In genomic region chr15:74174216-74174965, GRCh38 we compare ENCODE assay signal across 12 cellular contexts. TPM values are rescaled to one million over a fixed set of nuclear protein-coding genes. Genes with fewer than 3 reads are reported as not detected.
A peak's percentile ranks its signal among the peaks of the same experiment; 100 is the strongest.
DNase-seq lines count a peak whose midpoint lies in the region; ATAC-seq and TF ChIP-seq lines count a peak whose summit lies in the region.
"Had no signal": no experiment of that assay in that cellular context is flagged by ENCODE, and none has a peak within 500 bp of the region (broad histone marks: within the 10 kb centered on the region; RNA-seq: fewer than 3 reads in every experiment).

No MANE protein-coding gene starts in this region.

- H3K9me3 ChIP-seq in H9 (ENCODE audit: control insufficient read depth, low read depth, low read length) = no peaks in the 10 kb centered on the region
- no peaks in the 10 kb centered on the region for H3K9me3 ChIP-seq in duodenal mucosa (ENCODE audit: control insufficient read depth in 1 of 2, low read length in 2 of 2)
- no peaks in the 10 kb centered on the region for H3K9me3 ChIP-seq in mesenchymal stem cell (ENCODE audit: control insufficient read depth, low read length)

- H3K36me3 ChIP-seq in duodenal mucosa (ENCODE audit: control insufficient read depth in 1 of 2, insufficient read depth in 2 of 2, low read length in 2 of 2) (no peaks in the 10 kb centered on the region), mesenchymal stem cell (ENCODE audit: control insufficient read depth in 1 of 2, insufficient read depth in 2 of 2, low read depth in 1 of 2, low read length in 2 of 2) (peaks cover 5 to 14% of the 10 kb centered on the region in 2 experiments)

- H3K9ac ChIP-seq in H9 (ENCODE audit: extremely low read depth, insufficient read length, low read length) (no peak overlapping the region), duodenal mucosa (ENCODE audit: low read depth in 1 of 2, low read length in 2 of 2) (no peak overlapping the region), mesenchymal stem cell (ENCODE audit: low read length) (peak overlapping the region; percentile 90)
- H3K9ac ChIP-seq: KMS-11 had no signal

- no peak overlapping the region for H3K27ac Mint-ChIP-seq in H9
- H3K27ac Mint-ChIP-seq in stimulated activated memory B cell treated with anti-CD40 and anti-IgM and Interleukin-4, amounts not matched to agents 10 μg/mL and 1 μg/mL and 100 μg/mL, for 72 hours = no peak overlapping the region
- H3K27ac Mint-ChIP-seq: activated CD4-positive, alpha-beta T cell treated with anti-CD3 and anti-CD28 coated beads, Interleukin-2, amount 10 ng/mL, durations not matched to agents 24 days and 14 days; activated naive CD4-positive, alpha-beta T cell treated with anti-CD3 and anti-CD28 coated beads, Interleukin-2, amount 50 U/mL, for 24 hours; stimulated activated naive CD8-positive, alpha-beta T cell treated with anti-CD3 and anti-CD28 coated beads, Interleukin-15, Interleukin-2, amounts not matched to agents 100 ng/mL and 50 ng/mL, for 24 hours had no signal

- H3K4me3 Mint-ChIP-seq in H9 = no peak overlapping the region
- no peak overlapping the region for H3K4me3 Mint-ChIP-seq in stimulated activated memory B cell treated with anti-CD40 and anti-IgM and Interleukin-4, amounts not matched to agents 10 μg/mL and 1 μg/mL and 100 μg/mL, for 72 hours
- H3K4me3 Mint-ChIP-seq: activated CD4-positive, alpha-beta T cell treated with anti-CD3 and anti-CD28 coated beads, Interleukin-2, amount 10 ng/mL, durations not matched to agents 24 days and 14 days; activated naive CD4-positive, alpha-beta T cell treated with anti-CD3 and anti-CD28 coated beads, Interleukin-2, amount 50 U/mL, for 24 hours; stimulated activated naive CD8-positive, alpha-beta T cell treated with anti-CD3 and anti-CD28 coated beads, Interleukin-15, Interleukin-2, amounts not matched to agents 100 ng/mL and 50 ng/mL, for 24 hours had no signal

- peak; percentile 32 for ATAC-seq in stimulated activated memory B cell treated with anti-CD40 and anti-IgM and Interleukin-4, amounts not matched to agents 10 μg/mL and 1 μg/mL and 100 μg/mL, for 72 hours
- ATAC-seq in HG03565 (IDR thresholded peaks at IDR 0.05; ENCODE audit: unreplicated experiment) (no peak), GM18498 (IDR thresholded peaks at IDR 0.05; ENCODE audit: unreplicated experiment) (no peak)

- H2BK15ac ChIP-seq in H9 (ENCODE audit: low read depth, low read length) (no peak overlapping the region), mesenchymal stem cell (ENCODE audit: low read depth, poor library complexity, severe bottlenecking) (peak overlapping the region; percentile 19)

- H4K5ac ChIP-seq in H9 (ENCODE audit: insufficient read length, low read depth, low read length) = no peak overlapping the region

- H3K18ac ChIP-seq in H9 (ENCODE audit: insufficient read length, low read depth, low read length) (no peak overlapping the region), mesenchymal stem cell (ENCODE audit: low read depth in 1 of 2, low read length in 2 of 2) (peak overlapping the region in 1 of 2 experiments; percentile 67)

- no peaks in the 10 kb centered on the region for H3K23me2 ChIP-seq in H9 (ENCODE audit: insufficient read length, low read depth, low read length, poor library complexity, severe bottlenecking)

- H2AK5ac ChIP-seq in H9 (ENCODE audit: insufficient read length, low read length) = no peak overlapping the region
- peak overlapping the region; percentile 29 for H2AK5ac ChIP-seq in mesenchymal stem cell (ENCODE audit: low read length, severe bottlenecking)

- in situ Hi-C loops in GM13977 (cut with MboI; ENCODE audit: low pct_unique_long_range_greater_than_20kb, low sequenced_read_pairs, unreplicated experiment) = no loop called here

- peak overlapping the region in 1 of 2 donors; percentile 43 for H3K4me3 ChIP-seq in duodenal mucosa (ENCODE audit: low read depth in 1 of 2, low read length in 2 of 2)
- H3K4me3 ChIP-seq in mesenchymal stem cell (ENCODE audit: insufficient read depth in 1 of 2, low read depth in 1 of 2, low read length in 2 of 2) = peak overlapping the region in 1 of 2 experiments; percentile 84

- H3K4ac ChIP-seq in H9 (ENCODE audit: low read depth, low read length) (no peak overlapping the region), mesenchymal stem cell (ENCODE audit: low read depth in 1 of 2, low read length in 2 of 2) (peak overlapping the region in 1 of 2 experiments; percentile 81)

- no peaks in the 10 kb centered on the region for H4K20me1 ChIP-seq in H9 (ENCODE audit: control insufficient read depth, insufficient read depth, insufficient read length)

- no peak overlapping the region for H2BK120ac ChIP-seq in H9 (ENCODE audit: low read depth, low read length, poor library complexity, severe bottlenecking)
- no peak overlapping the region for H2BK120ac ChIP-seq in mesenchymal stem cell (ENCODE audit: low read depth, low read length)

- no peak overlapping the region for H3K56ac ChIP-seq in H9 (ENCODE audit: insufficient read length, low read depth, low read length)

- no CpG with 5 or more reads among the region's 22 CpGs for WGBS in H9 (ENCODE audit: extremely low coverage, insufficient read length, low lambda C conversion rate)
- 55% methylated on average over 22 of the region's 22 CpGs for WGBS in mesenchymal stem cell

- H3K79me2 ChIP-seq in H9 (ENCODE audit: insufficient read depth, low read length) = no peaks in the 10 kb centered on the region

- peaks cover 22 to 54% of the 10 kb centered on the region in 2 experiments for H3K4me1 Mint-ChIP-seq in H9
- H3K4me1 Mint-ChIP-seq in stimulated activated memory B cell treated with anti-CD40 and anti-IgM and Interleukin-4, amounts not matched to agents 10 μg/mL and 1 μg/mL and 100 μg/mL, for 72 hours = no peaks in the 10 kb centered on the region
- H3K4me1 Mint-ChIP-seq: activated CD4-positive, alpha-beta T cell treated with anti-CD3 and anti-CD28 coated beads, Interleukin-2, amount 10 ng/mL, durations not matched to agents 24 days and 14 days; activated naive CD4-positive, alpha-beta T cell treated with anti-CD3 and anti-CD28 coated beads, Interleukin-2, amount 50 U/mL, for 24 hours had no signal

- peaks cover 29% of the 10 kb centered on the region for H3K27me3 Mint-ChIP-seq in H9 (ENCODE audit: low read depth)
- peaks cover 60% of the 10 kb centered on the region for H3K27me3 Mint-ChIP-seq in stimulated activated memory B cell treated with anti-CD40 and anti-IgM and Interleukin-4, amounts not matched to agents 10 μg/mL and 1 μg/mL and 100 μg/mL, for 72 hours
- H3K27me3 Mint-ChIP-seq: activated CD4-positive, alpha-beta T cell treated with anti-CD3 and anti-CD28 coated beads, Interleukin-2, amount 10 ng/mL, durations not matched to agents 24 days and 14 days; activated naive CD4-positive, alpha-beta T cell treated with anti-CD3 and anti-CD28 coated beads, Interleukin-2, amount 50 U/mL, for 24 hours; stimulated activated naive CD8-positive, alpha-beta T cell treated with anti-CD3 and anti-CD28 coated beads, Interleukin-15, Interleukin-2, amounts not matched to agents 100 ng/mL and 50 ng/mL, for 24 hours had no signal

- H3K27ac ChIP-seq in H9 (ENCODE audit: insufficient read length, low read depth, low read length) = no peak overlapping the region
- H3K27ac ChIP-seq in duodenal mucosa (ENCODE audit: low read depth, low read length) = peak overlapping the region; percentile 11
- H3K27ac ChIP-seq in mesenchymal stem cell (ENCODE audit: low read length, poor library complexity, severe bottlenecking) = peak overlapping the region; percentile 34
- H3K27ac ChIP-seq: KMS-11 had no signal

- H3K9me3 Mint-ChIP-seq in H9 = no peaks in the 10 kb centered on the region; a peak in 1 of 5 replicates
- H3K9me3 Mint-ChIP-seq in stimulated activated memory B cell treated with anti-CD40 and anti-IgM and Interleukin-4, amounts not matched to agents 10 μg/mL and 1 μg/mL and 100 μg/mL, for 72 hours = no peaks in the 10 kb centered on the region
- H3K9me3 Mint-ChIP-seq: activated CD4-positive, alpha-beta T cell treated with anti-CD3 and anti-CD28 coated beads, Interleukin-2, amount 10 ng/mL, durations not matched to agents 24 days and 14 days; activated naive CD4-positive, alpha-beta T cell treated with anti-CD3 and anti-CD28 coated beads, Interleukin-2, amount 50 U/mL, for 24 hours; stimulated activated naive CD8-positive, alpha-beta T cell treated with anti-CD3 and anti-CD28 coated beads, Interleukin-15, Interleukin-2, amounts not matched to agents 100 ng/mL and 50 ng/mL, for 24 hours had no signal

- no peak overlapping the region for H3T11ph ChIP-seq in H9 (ENCODE audit: low read length)

- no peak for TF ChIP-seq CTCF in H9 (conservative IDR thresholded peaks at IDR 0.05)
- TF ChIP-seq CTCF in GM13977 (IDR thresholded peaks at IDR 0.05; ENCODE audit: extremely low read depth, insufficient read depth, missing control alignments) = no peak

- H3K79me1 ChIP-seq in H9 (ENCODE audit: insufficient read depth, low read depth, low read length, poor library complexity, severe bottlenecking) = no peaks in the 10 kb centered on the region
- no peaks in the 10 kb centered on the region for H3K79me1 ChIP-seq in mesenchymal stem cell (replicated peaks; ENCODE audit: low read length, poor library complexity, severe bottlenecking)

- H3K27me3 ChIP-seq in H9 (ENCODE audit: insufficient read depth, low read length) (no peaks in the 10 kb centered on the region), duodenal mucosa (ENCODE audit: control insufficient read depth in 1 of 2, insufficient read depth in 2 of 2, low read length in 2 of 2) (no peaks in the 10 kb centered on the region), mesenchymal stem cell (ENCODE audit: control insufficient read depth in 1 of 2, insufficient read depth in 1 of 2, low read length in 2 of 2) (peaks cover 4 to 7% of the 10 kb centered on the region in 2 experiments)

- H3K23ac ChIP-seq in H9 (ENCODE audit: insufficient read length, low read depth, low read length) (no peak overlapping the region), mesenchymal stem cell (ENCODE audit: low read length in 2 of 2) (no peak overlapping the region)

- H2BK12ac ChIP-seq in H9 (ENCODE audit: insufficient read length, low read depth, low read length) (no peak overlapping the region), mesenchymal stem cell (ENCODE audit: low read length in 2 of 2) (peak overlapping the region in 1 of 2 experiments; percentile 59)

- no peaks in the 10 kb centered on the region for H3K36me3 Mint-ChIP-seq in H9 (ENCODE audit: insufficient read depth in 1 of 3, low read depth in 3 of 3)
- no peaks in the 10 kb centered on the region for H3K36me3 Mint-ChIP-seq in stimulated activated memory B cell treated with anti-CD40 and anti-IgM and Interleukin-4, amounts not matched to agents 10 μg/mL and 1 μg/mL and 100 μg/mL, for 72 hours
- H3K36me3 Mint-ChIP-seq: activated naive CD4-positive, alpha-beta T cell treated with anti-CD3 and anti-CD28 coated beads, Interleukin-2, amount 50 U/mL, for 24 hours had no signal

- no peak overlapping the region for H3K4me2 ChIP-seq in H9 (ENCODE audit: insufficient read depth, insufficient read length, low read length)
- H3K4me2 ChIP-seq in mesenchymal stem cell (ENCODE audit: low read length, poor library complexity, severe bottlenecking) = no peak overlapping the region
- H3K4me2 ChIP-seq: KMS-11 had no signal

- H2BK5ac ChIP-seq in H9 (ENCODE audit: insufficient read length, low read length) (no peak overlapping the region), mesenchymal stem cell (ENCODE audit: low read depth, low read length, poor library complexity, severe bottlenecking) (peak overlapping the region; percentile 12)

- DNase-seq in H9 (peak; percentile 35), mesenchymal stem cell (peak; percentile 18), GM13977 (ENCODE audit: low spot score) (no peak), superior temporal gyrus (ENCODE audit: extremely low spot score) (no peak)
- DNase-seq: activated CD4-positive, alpha-beta T cell treated with anti-CD3 and anti-CD28 coated beads, Interleukin-2, amount 10 ng/mL, durations not matched to agents 24 days and 14 days had no signal

- H2BK20ac ChIP-seq in H9 (ENCODE audit: low read depth, low read length, poor library complexity, severe bottlenecking) = no peak overlapping the region

- H4K91ac ChIP-seq in H9 (ENCODE audit: insufficient read length, low read depth, low read length) (no peak overlapping the region), mesenchymal stem cell (ENCODE audit: low read length) (peak overlapping the region; percentile 62)

- H2AFZ ChIP-seq in H9 (ENCODE audit: low read length) = no peak overlapping the region
- H2AFZ ChIP-seq in mesenchymal stem cell (ENCODE audit: low read depth, low read length) = no peak overlapping the region

- H3K14ac ChIP-seq in H9 (ENCODE audit: insufficient read depth, low read length) = no peak overlapping the region; the same call in 1 of the 2 replicates
- H3K14ac ChIP-seq in mesenchymal stem cell (ENCODE audit: low read length in 2 of 2) = peak overlapping the region in 1 of 2 experiments; percentile 22

- no peak overlapping the region for H4K8ac ChIP-seq in H9 (replicated peaks; ENCODE audit: insufficient read length, low read depth, low read length)
- peak overlapping the region; percentile 82 for H4K8ac ChIP-seq in mesenchymal stem cell (ENCODE audit: low read length)

- peaks cover 3% of the 10 kb centered on the region; the same call in 1 of the 2 replicates for H3K4me1 ChIP-seq in H9 (ENCODE audit: insufficient read depth, low read length)
- peaks cover 0 to 6% of the 10 kb centered on the region in 2 donors for H3K4me1 ChIP-seq in duodenal mucosa (ENCODE audit: control insufficient read depth in 1 of 2, insufficient read depth in 2 of 2, low read length in 2 of 2)
- peaks cover 70% of the 10 kb centered on the region for H3K4me1 ChIP-seq in mesenchymal stem cell (ENCODE audit: control insufficient read depth, insufficient read depth, low read depth, low read length)

RNA-seq across cellular contexts. Expression of gene ISLR, which starts 0.9 kb away (rescaled TPM):
- total RNA-seq in H9 (2021) = 0.11 and 0.35 TPM in 2 replicates
- 4.7 TPM for polyA plus RNA-seq in mesenchymal stem cell (2013, experiment 1 of 2)
- 3.5 TPM for polyA plus RNA-seq in mesenchymal stem cell (2013, experiment 2 of 2)
- total RNA-seq: activated CD4-positive, alpha-beta T cell treated with anti-CD3 and anti-CD28 coated beads, Interleukin-2, amount 10 ng/mL, durations not matched to agents 24 days and 14 days had no signal

RNA-seq across cellular contexts. Expression of gene STRA6, which starts 28.2 kb away (rescaled TPM):
- 11.2 and 12.8 TPM in 2 replicates for total RNA-seq in H9 (2021)
- polyA plus RNA-seq in mesenchymal stem cell (2013, experiment 1 of 2) = 13.9 TPM
- 12.6 TPM for polyA plus RNA-seq in mesenchymal stem cell (2013, experiment 2 of 2)
- total RNA-seq: activated CD4-positive, alpha-beta T cell treated with anti-CD3 and anti-CD28 coated beads, Interleukin-2, amount 10 ng/mL, durations not matched to agents 24 days and 14 days had no signal

RNA-seq across cellular contexts. Expression of gene ISLR2, which starts 44.0 kb away (rescaled TPM):
- 0.09 TPM in 2 replicates for total RNA-seq in H9 (2021)
- not detected for polyA plus RNA-seq in mesenchymal stem cell (2013, experiment 1 of 2)
- polyA plus RNA-seq in mesenchymal stem cell (2013, experiment 2 of 2) = not detected
- total RNA-seq: activated CD4-positive, alpha-beta T cell treated with anti-CD3 and anti-CD28 coated beads, Interleukin-2, amount 10 ng/mL, durations not matched to agents 24 days and 14 days had no signal

Comparison
In these comparisons a context has a peak if more than half of its experiments do, and no peak if none do; other contexts are left out.
1. DNase-seq: peak in H9 (single experiment) and mesenchymal stem cell (single experiment); none in GM13977 (single experiment) and superior temporal gyrus (single experiment).